Comparison of ENCODE assay signal across 22 cellular contexts in the genomic region with DNA sequence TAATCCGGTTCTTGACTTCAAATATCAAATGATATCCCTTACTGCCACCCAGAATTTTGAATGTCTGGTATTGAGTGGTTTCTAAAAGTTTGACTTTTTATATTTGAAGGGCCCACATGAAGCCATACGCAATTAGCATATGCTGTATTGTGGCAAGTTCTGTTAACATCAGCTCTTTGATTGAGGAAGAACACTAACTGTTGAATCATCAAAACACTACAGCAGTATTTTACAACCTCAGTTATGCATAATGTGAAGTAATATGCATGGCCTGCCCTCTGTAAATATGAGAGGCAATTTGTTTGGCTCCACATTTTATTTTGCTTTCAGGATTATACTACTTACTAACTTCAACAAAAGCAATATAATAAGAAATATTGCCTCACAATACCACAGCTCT.
"Had no signal": no experiment of that assay in that cellular context is flagged by ENCODE, and none has a peak within 500 bp of the region (broad histone marks: within the 10 kb centered on the region; RNA-seq: fewer than 3 reads in every experiment).

No MANE protein-coding gene starts in this region.

- H3K36me3 ChIP-seq: gastrocnemius medialis, neural progenitor cell, right atrium auricular region, transverse colon, upper lobe of right lung, uterus had no signal

- H3K79me2 ChIP-seq: parathyroid adenoma had no signal

- H2AFZ ChIP-seq: neural progenitor cell, parathyroid adenoma had no signal

- H3K4me1 ChIP-seq: gastrocnemius medialis, neural progenitor cell, parathyroid adenoma, right atrium auricular region, transverse colon, upper lobe of right lung, uterus had no signal

- H3K9ac ChIP-seq: neural progenitor cell, parathyroid adenoma had no signal

- H3K4me2 ChIP-seq: neural progenitor cell had no signal

- H3K9me3 ChIP-seq: gastrocnemius medialis, mucosa of descending colon, right atrium auricular region, transverse colon, upper lobe of right lung, uterus had no signal

- ATAC-seq: gastrocnemius medialis; left lobe of liver; mucosa of descending colon; natural killer cell treated with Interleukin-12 subunit alpha and Interleukin-12 subunit beta and Interleukin-15 and Interleukin-18, amount 100 ng/mL, for 72 hours; sciatic nerve; stimulated activated effector memory CD8-positive, alpha-beta T cell treated with anti-CD3 and anti-CD28 coated beads, Interleukin-12 subunit alpha, Interleukin-12 subunit beta, amount 100 ng/mL, for 72 hours; stimulated activated naive CD8-positive, alpha-beta T cell treated with anti-CD3 and anti-CD28 coated beads, Interleukin-15, Interleukin-2, amounts not matched to agents 100 U/mL and 50 U/mL, for 24 hours; upper lobe of right lung had no signal

- H3K4me3 ChIP-seq: gastrocnemius medialis, lung, mucosa of descending colon, neural progenitor cell, right atrium auricular region, transverse colon, upper lobe of right lung, uterus had no signal

- H3K27me3 ChIP-seq: gastrocnemius medialis, neural progenitor cell, right atrium auricular region, transverse colon, upper lobe of right lung, uterus had no signal

- H3K27ac ChIP-seq: gastrocnemius medialis, neural progenitor cell, parathyroid adenoma, right atrium auricular region, transverse colon, upper lobe of right lung, uterus had no signal

- DNase-seq: effector CD8-positive, alpha-beta T cell; endodermal cell; gastrocnemius medialis; head of caudate nucleus; kidney; mesenchymal stem cell; mucosa of descending colon; naive B cell; stimulated activated CD4-positive, alpha-beta T cell treated with anti-CD3 and anti-CD28 coated beads, Interleukin-2, amount 100 ng/mL, for 24 hours; stimulated activated CD4-positive, alpha-beta T cell treated with anti-CD3 and anti-CD28 coated beads, Interleukin-4, amount 100 ng/mL, for 24 hours; stimulated activated naive CD8-positive, alpha-beta T cell treated with anti-CD3 and anti-CD28 coated beads, Interleukin-15, Interleukin-2, amounts not matched to agents 100 U/mL and 50 U/mL, for 24 hours; transverse colon; upper lobe of right lung; uterus had no signal
